In the genomic region with DNA sequence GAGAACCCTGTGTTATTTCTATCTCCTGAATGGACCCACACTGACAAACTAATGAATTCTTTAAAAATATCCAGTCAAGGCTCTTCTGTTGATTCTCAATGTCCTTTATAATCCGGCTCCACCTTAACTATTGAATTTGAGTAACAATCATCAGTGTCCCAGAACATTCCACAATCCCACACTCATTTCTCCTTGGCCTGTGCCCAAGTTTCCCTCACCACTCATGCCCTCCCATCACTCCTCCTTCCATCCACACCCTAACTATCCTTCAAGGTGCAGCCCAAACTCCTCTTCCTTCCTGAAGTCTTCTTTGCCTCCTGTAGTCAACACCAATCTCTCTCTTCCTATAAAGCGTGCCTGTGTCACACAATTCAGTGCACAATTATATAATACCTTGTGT, we compare ENCODE assay signal across 17 cellular contexts.
"Had no signal": no experiment of that assay in that cellular context is flagged by ENCODE, and none has a peak within 500 bp of the region (broad histone marks: within the 10 kb centered on the region; RNA-seq: fewer than 3 reads in every experiment).

No MANE protein-coding gene starts in this region.

- H3K4me1 Mint-ChIP-seq: naive thymus-derived CD8-positive, alpha-beta T cell had no signal

- H3K4me1 ChIP-seq: heart left ventricle, thyroid gland, upper lobe of left lung, uterus had no signal

- H3K36me3 ChIP-seq: heart left ventricle, neutrophil, thyroid gland, upper lobe of left lung, uterus had no signal

- H3K4me3 ChIP-seq: dorsolateral prefrontal cortex, heart left ventricle, lung, smooth muscle cell, thyroid gland, upper lobe of left lung, uterus had no signal

- H3K27ac ChIP-seq: dorsolateral prefrontal cortex, heart left ventricle, neutrophil, thyroid gland, upper lobe of left lung, uterus had no signal

- H3K9me3 ChIP-seq: heart left ventricle, neutrophil, thyroid gland, upper lobe of left lung, uterus had no signal

- H3K27me3 ChIP-seq: dorsolateral prefrontal cortex, neutrophil, thyroid gland, upper lobe of left lung, uterus had no signal

- H3K27ac Mint-ChIP-seq: naive thymus-derived CD8-positive, alpha-beta T cell had no signal

- ATAC-seq: esophagus mucosa; heart left ventricle; left ventricle myocardium superior; naive thymus-derived CD8-positive, alpha-beta T cell; right cardiac atrium had no signal

- H3K4me3 Mint-ChIP-seq: naive thymus-derived CD8-positive, alpha-beta T cell had no signal

- H3K36me3 Mint-ChIP-seq: naive thymus-derived CD8-positive, alpha-beta T cell had no signal

- DNase-seq: cortex of kidney; dorsolateral prefrontal cortex; effector CD8-positive, alpha-beta T cell; heart left ventricle; hippocampal formation; left ventricle myocardium superior; naive thymus-derived CD8-positive, alpha-beta T cell; right cardiac atrium; stimulated activated CD4-positive, alpha-beta T cell treated with anti-CD3 and anti-CD28 coated beads, Interleukin-2, amount 100 ng/mL, for 48 hours; stimulated activated naive CD4-positive, alpha-beta T cell treated with Interleukin-2 at 50 U/mL for 16 hours; thyroid gland; upper lobe of left lung; uterus had no signal
